Comparison of ENCODE assay signal across 18 cellular contexts in the genomic region with DNA sequence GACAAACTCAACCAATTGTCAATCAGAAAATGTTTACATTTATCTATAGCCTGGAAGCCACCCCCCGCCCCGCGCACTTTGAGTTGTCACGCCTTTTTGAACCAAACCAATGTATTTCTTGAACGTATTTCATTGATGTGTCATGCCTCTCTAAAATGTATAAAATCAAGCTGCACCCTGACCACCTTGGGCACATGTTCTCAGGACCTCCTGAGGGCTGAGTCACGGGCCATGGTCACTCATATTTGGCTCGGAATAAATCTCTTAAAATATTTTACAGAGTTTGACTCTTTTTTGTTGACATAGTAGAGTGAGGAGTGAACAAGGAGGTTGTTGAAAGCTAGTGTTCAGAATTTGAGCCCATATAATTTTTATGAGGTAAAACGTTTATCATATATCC. TPM values are rescaled to one million over a fixed set of nuclear protein-coding genes. Genes with fewer than 3 reads are reported as not detected.
DNase-seq lines count a peak whose midpoint lies in the region; ATAC-seq and TF ChIP-seq lines count a peak whose summit lies in the region.
"Had no signal": no experiment of that assay in that cellular context is flagged by ENCODE, and none has a peak within 500 bp of the region (broad histone marks: within the 10 kb centered on the region; RNA-seq: fewer than 3 reads in every experiment).

No MANE protein-coding gene starts in this region.

- TF ChIP-seq POLR2A in thyroid gland (IDR thresholded peaks at IDR 0.05), result no peak

- H3K9me3 ChIP-seq in thyroid gland, result no peaks in the 10 kb centered on the region
- H3K9me3 ChIP-seq: tibial nerve had no signal

- no peaks in the 10 kb centered on the region for H3K9me3 Mint-ChIP-seq in activated CD8-positive, alpha-beta memory T cell treated with anti-CD3 and anti-CD28 coated beads, Interleukin-2, amount 10 ng/mL, durations not matched to agents 7 days and 5 days (ENCODE audit: low read depth)
- H3K9me3 Mint-ChIP-seq in nephron progenitor cell, result no peaks in the 10 kb centered on the region

- intact Hi-C loops in thyroid gland (cut with DNase I), result no loop called here

- POLR2A ChIA-PET in RWPE1 (lab: Yijun Ruan, JAX; ENCODE audit: low non-redundant PET), result no interaction called here

- DNase-seq in activated CD8-positive, alpha-beta memory T cell treated with anti-CD3 and anti-CD28 coated beads, Interleukin-2, amount 10 ng/mL, durations not matched to agents 7 days and 5 days, result no peak
- no peak for DNase-seq in activated CD8-positive, alpha-beta memory T cell treated with anti-CD3 and anti-CD28 coated beads, Interleukin-2, amount 50 U/mL, for 4 hours
- DNase-seq in RWPE1 (ENCODE audit: low spot score) (no peak), epithelial cell of prostate (ENCODE audit: low read depth, low spot score) (no peak), thyroid gland (peak in 1 of 2 donors; percentile 29), nephron progenitor cell (no peak), NCI-H1105 treated with DMSO at 0.1 percent for 48 hours (lab: John Stamatoyannopoulos, UW) (no peak)
- no peak for DNase-seq in activated naive CD4-positive, alpha-beta T cell treated with Interleukin-2 at 50 U/mL for 16 hours
- DNase-seq: activated CD8-positive, alpha-beta memory T cell treated with anti-CD3 and anti-CD28 coated beads, Interleukin-2, amount 50 U/mL, for 48 hours; foreskin melanocyte; NCI-H2029; NCI-H446; occipital lobe; SHP77 treated with DMSO at 0.1 percent for 48 hours; stimulated activated naive CD4-positive, alpha-beta T cell had no signal

- H3K27ac ChIP-seq in RWPE1 (peak overlapping the region; percentile 48; the same call in 1 of the 2 replicates), epithelial cell of prostate (peak overlapping the region; percentile 68), thyroid gland (peak overlapping the region; percentile 18 to 75 (median 61))
- H3K27ac ChIP-seq: A549, tibial nerve had no signal

- 72 to 77% methylated on average over 8 of the region's 8 CpGs for WGBS in thyroid gland, 2 donors

- no peaks in the 10 kb centered on the region for H3K27me3 ChIP-seq in thyroid gland
- H3K27me3 ChIP-seq: tibial nerve had no signal

- TF ChIP-seq CTCF in RWPE1 (conservative IDR thresholded peaks at IDR 0.05; ENCODE audit: low read depth), result no peak
- TF ChIP-seq CTCF in thyroid gland (IDR thresholded peaks at IDR 0.05), result no peak
- TF ChIP-seq CTCF in nephron progenitor cell (IDR thresholded peaks at IDR 0.05), result no peak

- peaks cover 56% of the 10 kb centered on the region for H3K36me3 Mint-ChIP-seq in activated CD8-positive, alpha-beta memory T cell treated with anti-CD3 and anti-CD28 coated beads, Interleukin-2, amount 10 ng/mL, durations not matched to agents 7 days and 5 days
- no peaks in the 10 kb centered on the region for H3K36me3 Mint-ChIP-seq in nephron progenitor cell (ENCODE audit: low read depth)
- H3K36me3 Mint-ChIP-seq: activated naive CD4-positive, alpha-beta T cell treated with anti-CD3 and anti-CD28 coated beads, Interleukin-2, amount 50 U/mL, for 24 hours had no signal

- H3K4me1 ChIP-seq in thyroid gland, result peaks cover 33 to 66% of the 10 kb centered on the region in 2 donors
- H3K4me1 ChIP-seq: A549, tibial nerve had no signal

- no peaks in the 10 kb centered on the region for H3K36me3 ChIP-seq in thyroid gland
- H3K36me3 ChIP-seq: tibial nerve had no signal

- ATAC-seq in activated CD8-positive, alpha-beta memory T cell treated with anti-CD3 and anti-CD28 coated beads, Interleukin-2, amount 10 ng/mL, durations not matched to agents 7 days and 5 days, result no peak
- ATAC-seq: A549 had no signal

- H3K4me3 ChIP-seq in thyroid gland (replicated peaks in 1 of 3), result no peak overlapping the region
- H3K4me3 ChIP-seq: A549, tibial nerve had no signal

- peak overlapping the region; percentile 54 for H3K27ac Mint-ChIP-seq in activated CD8-positive, alpha-beta memory T cell treated with anti-CD3 and anti-CD28 coated beads, Interleukin-2, amount 10 ng/mL, durations not matched to agents 7 days and 5 days
- H3K27ac Mint-ChIP-seq in nephron progenitor cell, result no peak overlapping the region
- H3K27ac Mint-ChIP-seq: activated naive CD4-positive, alpha-beta T cell treated with anti-CD3 and anti-CD28 coated beads, Interleukin-2, amount 50 U/mL, for 24 hours had no signal

- H3K4me1 Mint-ChIP-seq in activated CD8-positive, alpha-beta memory T cell treated with anti-CD3 and anti-CD28 coated beads, Interleukin-2, amount 10 ng/mL, durations not matched to agents 7 days and 5 days, result peaks cover 88% of the 10 kb centered on the region
- no peaks in the 10 kb centered on the region for H3K4me1 Mint-ChIP-seq in nephron progenitor cell

- no peaks in the 10 kb centered on the region for H3K27me3 Mint-ChIP-seq in activated CD8-positive, alpha-beta memory T cell treated with anti-CD3 and anti-CD28 coated beads, Interleukin-2, amount 10 ng/mL, durations not matched to agents 7 days and 5 days
- peaks cover 10% of the 10 kb centered on the region for H3K27me3 Mint-ChIP-seq in nephron progenitor cell (ENCODE audit: low read depth, poor library complexity)
- H3K27me3 Mint-ChIP-seq: activated naive CD4-positive, alpha-beta T cell treated with anti-CD3 and anti-CD28 coated beads, Interleukin-2, amount 50 U/mL, for 24 hours had no signal

- no peak overlapping the region for H3K4me3 Mint-ChIP-seq in activated CD8-positive, alpha-beta memory T cell treated with anti-CD3 and anti-CD28 coated beads, Interleukin-2, amount 10 ng/mL, durations not matched to agents 7 days and 5 days
- no peak overlapping the region for H3K4me3 Mint-ChIP-seq in nephron progenitor cell
- H3K4me3 Mint-ChIP-seq: activated naive CD4-positive, alpha-beta T cell treated with anti-CD3 and anti-CD28 coated beads, Interleukin-2, amount 50 U/mL, for 24 hours had no signal

- CTCF ChIA-PET in activated CD8-positive, alpha-beta memory T cell treated with anti-CD3 and anti-CD28 coated beads, Interleukin-2, amount 10 ng/mL, durations not matched to agents 7 days and 5 days (lab: Charles Lee), result interaction anchor here (1.0 to 5.2 kb wide), 9 partner anchors 10 to 87 kb away, joined by 3 to 31 read pairs (median 4); no protein-coding TSS in a partner anchor
- CTCF ChIA-PET in RWPE1 (lab: Yijun Ruan, JAX), result no interaction called here

RNA-seq across cellular contexts. Expression of gene MCTP2, which starts 6.5 kb away (rescaled TPM):
- total RNA-seq in activated CD8-positive, alpha-beta memory T cell treated with anti-CD3 and anti-CD28 coated beads, Interleukin-2, amount 10 ng/mL, durations not matched to agents 7 days and 5 days, result 10 to 100 TPM; 67.2 to 83.8 TPM
- 10 to 100 TPM; 35.2 to 84.0 (median 61.2) TPM for total RNA-seq in thyroid gland
